1 cellular context compared by ENCODE assay signal in genomic region chr12:120469450-120470149, GRCh38.
TF ChIP-seq lines count a peak whose summit lies in the region.

A gene with protein sequence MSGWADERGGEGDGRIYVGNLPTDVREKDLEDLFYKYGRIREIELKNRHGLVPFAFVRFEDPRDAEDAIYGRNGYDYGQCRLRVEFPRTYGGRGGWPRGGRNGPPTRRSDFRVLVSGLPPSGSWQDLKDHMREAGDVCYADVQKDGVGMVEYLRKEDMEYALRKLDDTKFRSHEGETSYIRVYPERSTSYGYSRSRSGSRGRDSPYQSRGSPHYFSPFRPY (minus strand): TSS chr12:120469748. CDS start chr12:120469609, 139 bp downstream.

TF ChIP-seq in HCT116, 20 proteins besides CTCF, POLR2A, EP300 and RAD21 (continued from another document):
- TF ChIP-seq ZBTB33 (IDR thresholded peaks at IDR 0.05; ENCODE audit: extremely low read depth, insufficient replicate concordance, low read length) (peak; percentile 11), FOSL1 (IDR thresholded peaks at IDR 0.05; ENCODE audit: low read depth) (no peak), ELF1 (IDR thresholded peaks at IDR 0.05; ENCODE audit: borderline replicate concordance, low read depth) (no peak), SP1 (IDR thresholded peaks at IDR 0.05; ENCODE audit: low read depth) (no peak), YY1 (IDR thresholded peaks at IDR 0.05; ENCODE audit: extremely low read depth, insufficient replicate concordance, low read depth, low read length) (peak; percentile 75), EZH2phosphoT487 (IDR thresholded peaks at IDR 0.05; ENCODE audit: borderline replicate concordance) (no peak), SRF (IDR thresholded peaks at IDR 0.05; ENCODE audit: low read depth) (no peak), POLR2AphosphoS5 (IDR thresholded peaks at IDR 0.05; ENCODE audit: low read depth, low read length) (peak; percentile 94), SIN3A (IDR thresholded peaks at IDR 0.05; ENCODE audit: low read depth) (no peak), EGR1 (IDR thresholded peaks at IDR 0.05; ENCODE audit: low read depth) (no peak), ZFX (IDR thresholded peaks at IDR 0.05) (peak; percentile 79), CBX3 (IDR thresholded peaks at IDR 0.05; ENCODE audit: low read depth) (no peak)
